Comparison of ENCODE assay signal across 1 cellular context in genomic region chr1:88104234-88104633, GRCh38.
TF ChIP-seq lines count a peak whose summit lies in the region.

No MANE protein-coding gene starts in this region.

TF ChIP-seq in SK-N-SH, 30 proteins besides CTCF, POLR2A, EP300 and RAD21 (continued from another document):
- TF ChIP-seq PBX3 (IDR thresholded peaks at IDR 0.05), result no peak
- no peak for TF ChIP-seq FOSL2 (IDR thresholded peaks at IDR 0.05; ENCODE audit: borderline replicate concordance, low read depth)
- no peak for TF ChIP-seq USF2 (IDR thresholded peaks at IDR 0.05; ENCODE audit: borderline replicate concordance, low read depth, low read length)
- no peak for TF ChIP-seq TEAD4 (IDR thresholded peaks at IDR 0.05; ENCODE audit: borderline replicate concordance, insufficient read depth)
- TF ChIP-seq SIN3A (IDR thresholded peaks at IDR 0.05; ENCODE audit: borderline replicate concordance, low read depth, low read length), result no peak
- TF ChIP-seq EZH2phosphoT487 (IDR thresholded peaks at IDR 0.05; ENCODE audit: borderline replicate concordance, low read depth), result no peak
- no peak for TF ChIP-seq NRF1 (IDR thresholded peaks at IDR 0.05; ENCODE audit: low read depth, low read length)
